Comparison of ENCODE assay signal across 6 cellular contexts in genomic region chr1:47604869-47605268, GRCh38.
DNase-seq lines count a peak whose midpoint lies in the region; ATAC-seq, FAIRE-seq and TF ChIP-seq lines count a peak whose summit lies in the region.
"Not testable (repeated sequence)": the region's sequence is repeated elsewhere in the genome, so short reads cannot be mapped to it uniquely, and the experiment has no call there.

No MANE protein-coding gene starts in this region.

- not testable (repeated sequence) for H3K4me3 Mint-ChIP-seq in activated CD8-positive, alpha-beta T cell treated with anti-CD3 and anti-CD28 coated beads, Interleukin-2, amount 10 ng/mL, durations not matched to agents 7 days and 5 days; osteocyte (ENCODE audit: unreplicated experiment)

- DNase-seq in A549 (ENCODE audit: low read depth in 1 of 2, low spot score in 1 of 2): not testable (repeated sequence)
- peak; percentile 4 for DNase-seq in activated CD8-positive, alpha-beta T cell treated with anti-CD3 and anti-CD28 coated beads, Interleukin-2, amount 10 ng/mL, durations not matched to agents 7 days and 5 days
- peak; percentile 6 for DNase-seq in activated CD8-positive, alpha-beta memory T cell treated with anti-CD3 and anti-CD28 coated beads, Interleukin-2, amount 50 U/mL, for 48 hours
- DNase-seq in lower leg skin (ENCODE audit: low spot score in 2 of 2): peak; percentile 2 to 7
- peak; percentile 13 for DNase-seq in osteocyte (ENCODE audit: extremely low spot score, unreplicated experiment)

- H3K4me2 ChIP-seq in A549: not testable (repeated sequence)

- not testable (repeated sequence) for FAIRE-seq in A549 (lab: Jason Lieb, UNC)

- TF ChIP-seq CTCF in A549 (IDR thresholded peaks at IDR 0.05); HEK293 (tag by site-specific recombination; IDR thresholded peaks at IDR 0.05); lower leg skin (IDR thresholded peaks at IDR 0.05); osteocyte (IDR thresholded peaks at IDR 0.05): not testable (repeated sequence)

- not testable (repeated sequence) for H3K27ac Mint-ChIP-seq in activated CD8-positive, alpha-beta T cell treated with anti-CD3 and anti-CD28 coated beads, Interleukin-2, amount 10 ng/mL, durations not matched to agents 7 days and 5 days; osteocyte (ENCODE audit: unreplicated experiment)

- H3K4me1 ChIP-seq in A549; HEK293 (ENCODE audit: control insufficient read depth, insufficient read depth, low read length): not testable (repeated sequence)

- not testable (repeated sequence) for H3K36me3 Mint-ChIP-seq in activated CD8-positive, alpha-beta T cell treated with anti-CD3 and anti-CD28 coated beads, Interleukin-2, amount 10 ng/mL, durations not matched to agents 7 days and 5 days (ENCODE audit: low read depth); osteocyte (ENCODE audit: unreplicated experiment)

- not testable (repeated sequence) for TF ChIP-seq EP300 in A549 (IDR thresholded peaks at IDR 0.05)

- CTCF ChIA-PET in A549 (lab: Yijun Ruan, JAX); HEK293 (lab: Yijun Ruan, JAX); activated CD8-positive, alpha-beta T cell treated with anti-CD3 and anti-CD28 coated beads, Interleukin-2, amount 10 ng/mL, durations not matched to agents 7 days and 5 days (lab: Charles Lee): not testable (repeated sequence)

- ATAC-seq in A549; activated CD8-positive, alpha-beta T cell treated with anti-CD3 and anti-CD28 coated beads, Interleukin-2, amount 10 ng/mL, durations not matched to agents 7 days and 5 days: not testable (repeated sequence)

- peaks cover 18% of the 10 kb centered on the region for H3K27me3 Mint-ChIP-seq in activated CD8-positive, alpha-beta T cell treated with anti-CD3 and anti-CD28 coated beads, Interleukin-2, amount 10 ng/mL, durations not matched to agents 7 days and 5 days (ENCODE audit: low read depth)
- H3K27me3 Mint-ChIP-seq in osteocyte (ENCODE audit: unreplicated experiment): peaks cover 15% of the 10 kb centered on the region

- not testable (repeated sequence) for H3K4me1 Mint-ChIP-seq in activated CD8-positive, alpha-beta T cell treated with anti-CD3 and anti-CD28 coated beads, Interleukin-2, amount 10 ng/mL, durations not matched to agents 7 days and 5 days (ENCODE audit: low read depth); osteocyte (ENCODE audit: unreplicated experiment)

- peaks cover 10% of the 10 kb centered on the region for H3K9me3 Mint-ChIP-seq in activated CD8-positive, alpha-beta T cell treated with anti-CD3 and anti-CD28 coated beads, Interleukin-2, amount 10 ng/mL, durations not matched to agents 7 days and 5 days (ENCODE audit: insufficient read depth)
- peaks cover 18% of the 10 kb centered on the region for H3K9me3 Mint-ChIP-seq in osteocyte (ENCODE audit: unreplicated experiment)

- not testable (repeated sequence) for H3K4me3 ChIP-seq in A549; HEK293 (ENCODE audit: low read depth, low read length); lower leg skin (ENCODE audit: low read depth, poor library complexity, severe bottlenecking)

- not testable (repeated sequence) for TF ChIP-seq POLR2A in A549 (IDR thresholded peaks at IDR 0.05; ENCODE audit: low read length); lower leg skin (IDR thresholded peaks at IDR 0.05)

- not testable (repeated sequence) for H3K9me3 ChIP-seq in A549; HEK293 (ENCODE audit: control insufficient read depth, insufficient read depth, low read depth, low read length)

- H3K27ac ChIP-seq in A549; HEK293 (ENCODE audit: extremely low read depth, low read depth, low read length): not testable (repeated sequence)

- intact Hi-C loops in lower leg skin (cut with DNase I; ENCODE audit: low total_unique reads): not testable (repeated sequence)

- TF ChIP-seq RAD21 in A549 (conservative IDR thresholded peaks at IDR 0.05 in 1 of 2, IDR thresholded peaks at IDR 0.05 in 1 of 2): not testable (repeated sequence)

- POLR2A ChIA-PET in A549 (lab: Yijun Ruan, JAX); HEK293 (lab: Yijun Ruan, JAX); activated CD8-positive, alpha-beta T cell treated with anti-CD3 and anti-CD28 coated beads, Interleukin-2, amount 10 ng/mL, durations not matched to agents 7 days and 5 days (lab: Charles Lee): not testable (repeated sequence)

- H3K36me3 ChIP-seq in HEK293 (ENCODE audit: control insufficient read depth in 2 of 2, insufficient read depth in 1 of 2, low read length in 2 of 2): not testable (repeated sequence)

- WGBS in A549 (ENCODE audit: missing lambda C conversion rate): 0% methylated on average over 1 of the region's 1 CpG
- WGBS in lower leg skin, 2 donors: 86 to 100% methylated on average over 1 of the region's 1 CpG

TF ChIP-seq in A549, 52 proteins besides CTCF, POLR2A, EP300 and RAD21:
- 0 out of 2 replicates have a peak, but pooled peaks have one; percentile 9 for TF ChIP-seq ZC3H11A (IDR thresholded peaks at IDR 0.05)

TF ChIP-seq in HEK293, 187 proteins besides CTCF, POLR2A, EP300 and RAD21 (continues in another document):
- TF ChIP-seq, protein P1, sequence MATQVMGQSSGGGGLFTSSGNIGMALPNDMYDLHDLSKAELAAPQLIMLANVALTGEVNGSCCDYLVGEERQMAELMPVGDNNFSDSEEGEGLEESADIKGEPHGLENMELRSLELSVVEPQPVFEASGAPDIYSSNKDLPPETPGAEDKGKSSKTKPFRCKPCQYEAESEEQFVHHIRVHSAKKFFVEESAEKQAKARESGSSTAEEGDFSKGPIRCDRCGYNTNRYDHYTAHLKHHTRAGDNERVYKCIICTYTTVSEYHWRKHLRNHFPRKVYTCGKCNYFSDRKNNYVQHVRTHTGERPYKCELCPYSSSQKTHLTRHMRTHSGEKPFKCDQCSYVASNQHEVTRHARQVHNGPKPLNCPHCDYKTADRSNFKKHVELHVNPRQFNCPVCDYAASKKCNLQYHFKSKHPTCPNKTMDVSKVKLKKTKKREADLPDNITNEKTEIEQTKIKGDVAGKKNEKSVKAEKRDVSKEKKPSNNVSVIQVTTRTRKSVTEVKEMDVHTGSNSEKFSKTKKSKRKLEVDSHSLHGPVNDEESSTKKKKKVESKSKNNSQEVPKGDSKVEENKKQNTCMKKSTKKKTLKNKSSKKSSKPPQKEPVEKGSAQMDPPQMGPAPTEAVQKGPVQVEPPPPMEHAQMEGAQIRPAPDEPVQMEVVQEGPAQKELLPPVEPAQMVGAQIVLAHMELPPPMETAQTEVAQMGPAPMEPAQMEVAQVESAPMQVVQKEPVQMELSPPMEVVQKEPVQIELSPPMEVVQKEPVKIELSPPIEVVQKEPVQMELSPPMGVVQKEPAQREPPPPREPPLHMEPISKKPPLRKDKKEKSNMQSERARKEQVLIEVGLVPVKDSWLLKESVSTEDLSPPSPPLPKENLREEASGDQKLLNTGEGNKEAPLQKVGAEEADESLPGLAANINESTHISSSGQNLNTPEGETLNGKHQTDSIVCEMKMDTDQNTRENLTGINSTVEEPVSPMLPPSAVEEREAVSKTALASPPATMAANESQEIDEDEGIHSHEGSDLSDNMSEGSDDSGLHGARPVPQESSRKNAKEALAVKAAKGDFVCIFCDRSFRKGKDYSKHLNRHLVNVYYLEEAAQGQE (tag by site-specific recombination; IDR thresholded peaks at IDR 0.05): peak; percentile 40; the same call in 1 of the 2 replicates
- TF ChIP-seq ZNF555 (tag by site-specific recombination; conservative IDR thresholded peaks at IDR 0.05) (peak; percentile 61), ZBTB11 (tag by site-specific recombination; conservative IDR thresholded peaks at IDR 0.05; ENCODE audit: low read depth) (peak; percentile 61; the same call in 1 of the 2 replicates), ZNF623 (tag by site-specific recombination; IDR thresholded peaks at IDR 0.05) (peak; percentile 63), ZBTB8A (tag by site-specific recombination; IDR thresholded peaks at IDR 0.05) (peak; percentile 53; the same call in 1 of the 2 replicates)
